In genomic region chr16:70685938-70686375, GRCh38 we compare ENCODE assay signal across 8 cellular contexts. TPM values are rescaled to one million over a fixed set of nuclear protein-coding genes. Genes with fewer than 3 reads are reported as not detected.
DNase-seq lines count a peak whose midpoint lies in the region; ATAC-seq and TF ChIP-seq lines count a peak whose summit lies in the region.

Gene MTSS2 (minus strand): TSS chr16:70686053. CDS start chr16:70685791, 262 bp downstream.

- no peaks in the 10 kb centered on the region for H3K27me3 ChIP-seq in SK-N-SH (ENCODE audit: insufficient read depth)

- H3K79me2 ChIP-seq in SK-N-SH (ENCODE audit: insufficient read depth) = peaks cover 46% of the 10 kb centered on the region

- TF ChIP-seq EP300 in SK-N-SH (IDR thresholded peaks at IDR 0.05; ENCODE audit: borderline replicate concordance in 1 of 2, low read depth in 1 of 2, low read length in 1 of 2) = peak in 1 of 2 experiments; percentile 49; a peak in 1 of 4 replicates

- peak within 1 kb of the TSS; percentile 84 for H3K4me2 ChIP-seq in SK-N-SH

- H3K9ac ChIP-seq in SK-N-SH = peak within 1 kb of the TSS; percentile 89

- peaks cover 5 to 8% of the 10 kb centered on the region in 2 experiments for H3K36me3 ChIP-seq in SK-N-SH (replicated peaks in 1 of 2; ENCODE audit: control insufficient read depth in 1 of 2, insufficient read depth in 2 of 2, low read length in 1 of 2)

- no peak for TF ChIP-seq RAD21 in SK-N-SH (IDR thresholded peaks at IDR 0.05; ENCODE audit: low read length)

- peak within 1 kb of the TSS; percentile 75 for H3K4me3 ChIP-seq in Jurkat, Clone E6-1 (ENCODE audit: low read length)
- peak within 1 kb of the TSS; percentile 76 to 97 for H3K4me3 ChIP-seq in SK-N-SH (ENCODE audit: low read depth in 2 of 2, low read length in 1 of 2)

- H3K9me2 ChIP-seq in SK-N-SH = no peaks in the 10 kb centered on the region

- no peaks in the 10 kb centered on the region for H3F3A ChIP-seq in SK-N-SH (replicated peaks; ENCODE audit: insufficient read depth)

- ATAC-seq in HG03460 (IDR thresholded peaks at IDR 0.05; ENCODE audit: unreplicated experiment) (no peak), GM18511 (IDR thresholded peaks at IDR 0.05; ENCODE audit: unreplicated experiment) (no peak)

- CTCF ChIA-PET in SK-N-SH (lab: Yijun Ruan, JAX) = interaction anchor here (1.2 to 14.3 kb wide), 6 partner anchors 9 to 84 kb away, joined by 4 to 181 read pairs (median 18); no protein-coding TSS in a partner anchor

- TF ChIP-seq CTCF in SK-N-SH (IDR thresholded peaks at IDR 0.05) = no peak

- H3K4me1 ChIP-seq in SK-N-SH (ENCODE audit: control insufficient read depth in 1 of 2, insufficient read depth in 2 of 2, low read depth in 1 of 2, low read length in 1 of 2) = peaks cover 24 to 88% of the 10 kb centered on the region in 2 experiments

- DNase-seq in DMS153 (lab: John Stamatoyannopoulos, UW) (peak; percentile 68), SK-N-SH (peak; percentile 97), dermis blood vessel endothelial cell (peak; percentile 88), kidney glomerular epithelial cell (lab: John Stamatoyannopoulos, UW) (peak; percentile 20)
- DNase-seq in Jurkat, Clone E6-1 (ENCODE audit: low read depth, low spot score) = no peak
- peak; percentile 36 for DNase-seq in stimulated activated CD4-positive, alpha-beta T cell treated with anti-CD3 and anti-CD28 coated beads, Interleukin-4, amount 100 ng/mL, for 1 hour

- H3K27ac ChIP-seq in SK-N-SH (ENCODE audit: low read depth in 2 of 2, low read length in 1 of 2) = peak within 1 kb of the TSS; percentile 67 to 81

- H4K20me1 ChIP-seq in SK-N-SH (ENCODE audit: insufficient read depth) = peaks cover 38% of the 10 kb centered on the region

- POLR2A ChIA-PET in SK-N-SH (lab: Yijun Ruan, JAX) = no interaction called here

- 0% methylated on average over 11 of the region's 72 CpGs for WGBS in SK-N-SH (ENCODE audit: low lambda C conversion rate)

- no peak within 1 kb of the TSS for H2AFZ ChIP-seq in SK-N-SH (ENCODE audit: low read depth)

- no peaks in the 10 kb centered on the region for H3K9me3 ChIP-seq in SK-N-SH

TF ChIP-seq in SK-N-SH, 30 proteins besides CTCF, POLR2A, EP300 and RAD21:
- TF ChIP-seq RCOR1 (IDR thresholded peaks at IDR 0.05; ENCODE audit: low read length) (no peak), ZBTB33 (IDR thresholded peaks at IDR 0.05; ENCODE audit: borderline replicate concordance, low read depth) (no peak; the same call in 1 of the 2 replicates), SMC3 (IDR thresholded peaks at IDR 0.05; ENCODE audit: low read depth, low read length) (no peak), MXI1 (IDR thresholded peaks at IDR 0.05; ENCODE audit: low read depth, low read length) (peak; percentile 12; the same call in 1 of the 2 replicates), PBX3 (IDR thresholded peaks at IDR 0.05) (peak; percentile 17; the same call in 1 of the 2 replicates), USF2 (IDR thresholded peaks at IDR 0.05; ENCODE audit: borderline replicate concordance, low read depth, low read length) (peak; percentile 61), NRF1 (IDR thresholded peaks at IDR 0.05; ENCODE audit: low read depth, low read length) (peak; percentile 54), MEF2A (IDR thresholded peaks at IDR 0.05; ENCODE audit: borderline replicate concordance, low read depth) (no peak), TCF12 (IDR thresholded peaks at IDR 0.05) (peak; percentile 20; the same call in 1 of the 2 replicates), NFIC (IDR thresholded peaks at IDR 0.05; ENCODE audit: borderline replicate concordance) (0 out of 2 replicates have a peak, but pooled peaks have one; percentile 35), SIN3A (IDR thresholded peaks at IDR 0.05; ENCODE audit: borderline replicate concordance, low read depth, low read length) (peak; percentile 37; the same call in 1 of the 2 replicates), RXRA (IDR thresholded peaks at IDR 0.05; ENCODE audit: borderline replicate concordance, low read depth) (no peak; the same call in 1 of the 2 replicates), TAF1 (IDR thresholded peaks at IDR 0.05; ENCODE audit: borderline replicate concordance, low read depth, low read length) (peak; percentile 15; the same call in 1 of the 2 replicates), USF1 (IDR thresholded peaks at IDR 0.05; ENCODE audit: borderline replicate concordance, low read depth) (peak; percentile 93), MAX (IDR thresholded peaks at IDR 0.05; ENCODE audit: low read depth) (peak; percentile 83; the same call in 1 of the 2 replicates)

RNA-seq across cellular contexts. Expression of gene MTSS2, which starts in this region (rescaled TPM):
- 27.6 TPM for polyA plus RNA-seq in Jurkat, Clone E6-1 (2012; ENCODE audit: insufficient read depth, insufficient read length)
- polyA plus RNA-seq in SK-N-SH (2012; rRNA removed) = 41.3 and 54.1 TPM in 2 replicates
- polyA plus RNA-seq in SK-N-SH (2012; cell fraction: cytosol; rRNA removed) = 25.3 and 37.7 TPM in 2 replicates
- 114 and 150 TPM in 2 replicates for polyA plus RNA-seq in SK-N-SH (2012; cell fraction: nucleus; rRNA removed)
- 19.9 and 20.6 TPM in 2 replicates for total RNA-seq in dermis blood vessel endothelial cell
